ENCODE assay signal across 8 cellular contexts in the genomic region with DNA sequence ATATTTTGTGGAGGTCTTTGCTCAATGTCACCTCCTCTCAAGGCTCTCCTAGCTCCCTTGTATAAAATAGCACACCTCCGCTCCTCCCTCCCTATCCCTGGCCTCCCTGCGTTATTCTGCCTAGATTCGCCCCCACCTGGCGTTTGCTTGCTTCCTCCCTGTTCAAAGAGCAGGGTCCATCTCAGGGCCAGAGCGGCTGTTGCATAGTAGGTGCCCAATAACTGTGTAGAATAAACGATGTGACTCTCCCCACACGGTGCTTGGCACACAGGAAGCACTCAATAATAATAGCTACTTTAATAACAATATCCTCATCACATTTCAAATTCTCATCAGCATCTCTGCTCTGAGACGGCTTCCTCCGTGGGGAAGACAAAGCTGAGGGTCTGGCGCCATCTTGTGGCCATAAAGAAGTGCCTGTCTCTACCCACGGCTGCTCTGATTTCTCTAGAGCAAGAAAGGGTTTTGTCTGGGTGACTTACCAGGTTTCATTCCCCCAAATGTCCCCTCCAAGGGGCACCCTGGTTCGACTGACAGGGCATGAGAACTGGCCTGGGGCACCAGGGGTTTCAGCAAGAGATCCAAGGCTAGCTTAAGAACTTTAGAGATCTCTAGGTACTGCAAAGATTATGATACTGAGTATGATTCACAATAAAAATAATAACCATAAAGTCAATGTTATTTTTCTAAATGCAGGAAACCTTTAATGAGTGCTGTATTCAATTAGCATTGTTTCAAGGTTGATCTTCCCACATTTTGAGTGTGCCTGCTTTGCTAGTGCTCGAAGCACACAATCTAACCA. TPM values are rescaled to one million over a fixed set of nuclear protein-coding genes. Genes with fewer than 3 reads are reported as not detected.
DNase-seq lines count a peak whose midpoint lies in the region; ATAC-seq and TF ChIP-seq lines count a peak whose summit lies in the region.

No MANE protein-coding gene starts in this region.

- peaks cover 23% of the 10 kb centered on the region for H3K4me1 ChIP-seq in MM.1S (ENCODE audit: low read length)
- H3K4me1 ChIP-seq in parathyroid adenoma: no peaks in the 10 kb centered on the region
- H3K4me1 ChIP-seq in transverse colon: peaks cover 5 to 22% (median 21%) of the 10 kb centered on the region in 4 donors

- TF ChIP-seq CTCF in MM.1S (IDR thresholded peaks at IDR 0.05; ENCODE audit: low read length) (peak; percentile 93), parathyroid adenoma (IDR thresholded peaks at IDR 0.05) (peak; percentile 85), transverse colon (IDR thresholded peaks at IDR 0.05) (peak; percentile 90 to 94 (median 93))

- no peak for ATAC-seq in HG03135 (IDR thresholded peaks at IDR 0.05; ENCODE audit: unreplicated experiment)

- H4K20me1 ChIP-seq in MM.1S (ENCODE audit: insufficient read depth, low read length): 0 out of 2 replicates have a peak, but pooled peaks cover 4% of the 10 kb centered on the region

- in situ Hi-C loops in transverse colon (cut with MboI; ENCODE audit: low pct_ligation_motif_present in 1 of 4, low pct_unique_long_range_greater_than_20kb in 1 of 4, low sequenced_read_pairs in 3 of 4): loop anchor here in 1 of 4 donors (25.0 kb wide), 1 partner anchor 138 kb away; no protein-coding TSS in a partner anchor

- no peaks in the 10 kb centered on the region; the same call in 1 of the 2 replicates for H3F3A ChIP-seq in MM.1S (ENCODE audit: insufficient read depth, low read length)

- H3K9ac ChIP-seq in MM.1S (ENCODE audit: low read length): no peak overlapping the region
- H3K9ac ChIP-seq in parathyroid adenoma: no peak overlapping the region

- H3K27me3 ChIP-seq in MM.1S (replicated peaks; ENCODE audit: insufficient read depth, low read length): no peaks in the 10 kb centered on the region
- H3K27me3 ChIP-seq in parathyroid adenoma (ENCODE audit: control insufficient read depth, insufficient read depth, low read length): no peaks in the 10 kb centered on the region
- no peaks in the 10 kb centered on the region for H3K27me3 ChIP-seq in transverse colon

- WGBS in transverse colon (ENCODE audit: low coverage in 1 of 2), 2 donors: 23 to 31% methylated on average over 7 to 13 of the region's 13 CpGs

- H3K4me2 ChIP-seq in MM.1S (ENCODE audit: low read depth, low read length) (no peak overlapping the region), parathyroid adenoma (ENCODE audit: low read length) (no peak overlapping the region)

- intact Hi-C loops in transverse colon (cut with DNase I; ENCODE audit: low total_unique reads): no loop called here

- H2AFZ ChIP-seq in MM.1S (ENCODE audit: low read length): no peak overlapping the region
- no peak overlapping the region for H2AFZ ChIP-seq in parathyroid adenoma

- no peaks in the 10 kb centered on the region for H3K9me2 ChIP-seq in MM.1S (replicated peaks; ENCODE audit: insufficient read depth, low read length)

- peak; percentile 77 for DNase-seq in ELF-1 (ENCODE audit: low read depth, low spot score)
- DNase-seq in MM.1S: peak; percentile 84
- peak; percentile 79 for DNase-seq in SK-N-DZ (ENCODE audit: low spot score)
- DNase-seq in activated gamma-delta T cell treated with anti-CD3 and anti-CD28 coated beads, Interleukin-2, amount 50 U/mL, for 16 hours (ENCODE audit: low read depth): peak; percentile 64
- peak; percentile 57 for DNase-seq in germinal center (ENCODE audit: low spot score)
- peak; percentile 79 for DNase-seq in transverse colon

- H3K4me3 ChIP-seq in MM.1S (ENCODE audit: low read length) (no peak overlapping the region), parathyroid adenoma (ENCODE audit: low read depth, low read length) (no peak overlapping the region), transverse colon (no peak overlapping the region)

- H3K9me3 ChIP-seq in MM.1S (replicated peaks; ENCODE audit: insufficient read depth, low read length): no peaks in the 10 kb centered on the region
- H3K9me3 ChIP-seq in parathyroid adenoma (ENCODE audit: control insufficient read depth, low read length): no peaks in the 10 kb centered on the region
- H3K9me3 ChIP-seq in transverse colon: no peaks in the 10 kb centered on the region

- H3K36me3 ChIP-seq in MM.1S (replicated peaks; ENCODE audit: insufficient read depth, low read length) (no peaks in the 10 kb centered on the region), parathyroid adenoma (ENCODE audit: control insufficient read depth, insufficient read depth, low read length) (no peaks in the 10 kb centered on the region), transverse colon (no peaks in the 10 kb centered on the region)

- H3K79me2 ChIP-seq in MM.1S (ENCODE audit: low read length) (0 out of 2 replicates have a peak, but pooled peaks cover 5% of the 10 kb centered on the region), parathyroid adenoma (peaks cover 2% of the 10 kb centered on the region)

- TF ChIP-seq POLR2A in transverse colon (IDR thresholded peaks at IDR 0.05): no peak

- H3K27ac ChIP-seq in MM.1S (ENCODE audit: low read length) (no peak overlapping the region), parathyroid adenoma (no peak overlapping the region), transverse colon (no peak overlapping the region)

- no peak for TF ChIP-seq EP300 in transverse colon (IDR thresholded peaks at IDR 0.05; ENCODE audit: low read depth)

RNA-seq across cellular contexts. Expression of a gene that starts 16.1 kb away (rescaled TPM):
- polyA plus RNA-seq in SK-N-DZ (2014; cell fraction: cytosol; rRNA removed): 95.6 and 123 TPM in 2 replicates
- polyA plus RNA-seq in SK-N-DZ (2014; cell fraction: nucleus; rRNA removed): 86.4 and 99.1 TPM in 2 replicates
- total RNA-seq in transverse colon: 100 to 1,000 TPM in 1 of 4 donors, 10 to 100 TPM in 3; 26.8 to 110 (median 45.7) TPM

RNA-seq across cellular contexts. Expression of a gene that starts 52.9 kb away (rescaled TPM):
- 0.07 and 0.95 TPM in 2 replicates for polyA plus RNA-seq in SK-N-DZ (2014; cell fraction: cytosol; rRNA removed)
- polyA plus RNA-seq in SK-N-DZ (2014; cell fraction: nucleus; rRNA removed): 0.37 and 0.44 TPM in 2 replicates
- total RNA-seq in transverse colon: 1 to 10 TPM; 1.5 to 4.5 (median 2.3) TPM
